22 cellular contexts compared by ENCODE assay signal in genomic region chr16:69193860-69194259, GRCh38. TPM values are rescaled to one million over a fixed set of nuclear protein-coding genes. Genes with fewer than 3 reads are reported as not detected.
DNase-seq lines count a peak whose midpoint lies in the region; TF ChIP-seq lines count a peak whose summit lies in the region.
"Had no signal": no experiment of that assay in that cellular context is flagged by ENCODE, and none has a peak within 500 bp of the region (broad histone marks: within the 10 kb centered on the region; RNA-seq: fewer than 3 reads in every experiment).

No MANE protein-coding gene starts in this region.

- no peak for TF ChIP-seq CTCF in VCaP (conservative IDR thresholded peaks at IDR 0.05)
- no peak for TF ChIP-seq CTCF in parathyroid adenoma (IDR thresholded peaks at IDR 0.05)

- no peak overlapping the region for H3K4me3 ChIP-seq in parathyroid adenoma (ENCODE audit: low read depth, low read length)
- H3K4me3 ChIP-seq: ascending aorta, heart right ventricle, spleen had no signal

- peaks cover 24% of the 10 kb centered on the region for H3K4me1 ChIP-seq in parathyroid adenoma

- peaks cover 29% of the 10 kb centered on the region for H3K79me2 ChIP-seq in parathyroid adenoma

- DNase-seq in EH (ENCODE audit: low read depth) (peak; percentile 76), fibroblast of peridontal ligament (ENCODE audit: extremely low read depth) (peak; percentile 45), mesenteric fat pad (ENCODE audit: low spot score) (no peak), T-helper 9 cell (no peak)
- no peak for DNase-seq in NK-92 treated with Interleukin-12 subunit alpha and Interleukin-12 subunit beta, amount 100 ng/mL, for 24 hours (lab: John Stamatoyannopoulos, UW)
- DNase-seq: activated CD4-positive, alpha-beta T cell treated with anti-CD3 and anti-CD28 coated beads, Interleukin-2, amount 50 U/mL, for 1 hour; central memory CD4-positive, alpha-beta T cell; foreskin keratinocyte; heart right ventricle; left colon; naive thymus-derived CD4-positive, alpha-beta T cell; NCI-H1436 treated with DMSO at 0.1 percent for 48 hours; NCI-H2107; nucleus accumbens; retina; spleen; stimulated activated CD4-positive, alpha-beta T cell treated with anti-CD3 and anti-CD28 coated beads, Interleukin-2, amount 100 ng/mL, for 48 hours; T-helper 17 cell had no signal

- H3K27ac ChIP-seq in VCaP, result peak overlapping the region; percentile 31
- no peak overlapping the region for H3K27ac ChIP-seq in parathyroid adenoma
- H3K27ac ChIP-seq: ascending aorta, heart right ventricle, KMS-11, spleen had no signal

- H2AFZ ChIP-seq in parathyroid adenoma, result no peak overlapping the region

- H3K36me3 ChIP-seq in parathyroid adenoma (ENCODE audit: control insufficient read depth, insufficient read depth, low read length), result no peaks in the 10 kb centered on the region
- H3K36me3 ChIP-seq: ascending aorta, heart right ventricle, spleen had no signal

- H3K27me3 ChIP-seq in parathyroid adenoma (ENCODE audit: control insufficient read depth, insufficient read depth, low read length), result no peaks in the 10 kb centered on the region
- H3K27me3 ChIP-seq: ascending aorta, foreskin keratinocyte, heart right ventricle, spleen had no signal

- H3K9ac ChIP-seq in parathyroid adenoma, result no peak overlapping the region
- H3K9ac ChIP-seq: KMS-11 had no signal

- H3K4me2 ChIP-seq in parathyroid adenoma (ENCODE audit: low read length), result peak overlapping the region; percentile 24
- H3K4me2 ChIP-seq: KMS-11 had no signal

- H3K9me3 ChIP-seq in parathyroid adenoma (ENCODE audit: control insufficient read depth, low read length), result no peaks in the 10 kb centered on the region
- H3K9me3 ChIP-seq: ascending aorta, heart right ventricle, spleen had no signal

RNA-seq across cellular contexts. Expression of gene SNTB2, which starts 6.9 kb away (rescaled TPM):
- total RNA-seq in mesenteric fat pad, result 49.2 TPM

Comparison
In these comparisons a context has a peak if more than half of its experiments do, and no peak if none do; other contexts are left out.
1. DNase-seq: peak in EH (single experiment) and fibroblast of peridontal ligament (single experiment); none in mesenteric fat pad (single experiment), NK-92 treated with Interleukin-12 subunit alpha and Interleukin-12 subunit beta, amount 100 ng/mL, for 24 hours (single experiment) and T-helper 9 cell (single experiment).